In genomic region chr12:46451276-46452021, GRCh38 we compare ENCODE assay signal across 15 cellular contexts.
DNase-seq lines count a peak whose midpoint lies in the region; ATAC-seq and TF ChIP-seq lines count a peak whose summit lies in the region.
"Had no signal": no experiment of that assay in that cellular context is flagged by ENCODE, and none has a peak within 500 bp of the region (broad histone marks: within the 10 kb centered on the region; RNA-seq: fewer than 3 reads in every experiment).

No MANE protein-coding gene starts in this region.

- H3K36me3 ChIP-seq in endodermal cell (ENCODE audit: control insufficient read depth, insufficient read depth, low read length) (no peaks in the 10 kb centered on the region), WERI-Rb-1 (no peaks in the 10 kb centered on the region)
- H3K36me3 ChIP-seq: ovary had no signal

- H3K9me3 Mint-ChIP-seq in activated T-cell treated with anti-CD3 and anti-CD28 coated beads, Interleukin-2, amount 50 U/mL, for 4 hours, result no peaks in the 10 kb centered on the region
- H3K9me3 Mint-ChIP-seq in endodermal cell, result no peaks in the 10 kb centered on the region
- no peaks in the 10 kb centered on the region for H3K9me3 Mint-ChIP-seq in stimulated activated effector memory CD8-positive, alpha-beta T cell treated with anti-CD3 and anti-CD28 coated beads, Interleukin-12 subunit alpha, Interleukin-12 subunit beta, amount 100 ng/mL, for 72 hours

- H3K27ac Mint-ChIP-seq in endodermal cell, result peak overlapping the region; percentile 7
- H3K27ac Mint-ChIP-seq in stimulated activated effector memory CD8-positive, alpha-beta T cell treated with anti-CD3 and anti-CD28 coated beads, Interleukin-12 subunit alpha, Interleukin-12 subunit beta, amount 100 ng/mL, for 72 hours, result peak overlapping the region; percentile 67

- no peak overlapping the region for H3K27ac ChIP-seq in endodermal cell (ENCODE audit: low read depth, low read length)
- H3K27ac ChIP-seq in WERI-Rb-1, result no peak overlapping the region
- H3K27ac ChIP-seq: HL-60, ovary, VCaP had no signal

- 95% methylated on average over 5 of the region's 5 CpGs; no CpG with 5 or more reads in 1 of the 2 experiments for WGBS in endodermal cell (ENCODE audit: insufficient coverage in 1 of 2, insufficient read length in 1 of 2), 2 experiments

- no peaks in the 10 kb centered on the region for H3K36me3 Mint-ChIP-seq in activated T-cell treated with anti-CD3 and anti-CD28 coated beads, Interleukin-2, amount 50 U/mL, for 4 hours (ENCODE audit: insufficient read depth)
- no peaks in the 10 kb centered on the region for H3K36me3 Mint-ChIP-seq in endodermal cell (ENCODE audit: low read depth)
- H3K36me3 Mint-ChIP-seq in stimulated activated effector memory CD8-positive, alpha-beta T cell treated with anti-CD3 and anti-CD28 coated beads, Interleukin-12 subunit alpha, Interleukin-12 subunit beta, amount 100 ng/mL, for 72 hours, result no peaks in the 10 kb centered on the region

- no peak overlapping the region for H3K9ac ChIP-seq in endodermal cell (ENCODE audit: extremely low read depth, low read length, poor library complexity, severe bottlenecking)

- H3K9me3 ChIP-seq in endodermal cell (ENCODE audit: control insufficient read depth, low read length) (no peaks in the 10 kb centered on the region), WERI-Rb-1 (ENCODE audit: severe bottlenecking) (no peaks in the 10 kb centered on the region)
- H3K9me3 ChIP-seq: ovary had no signal

- DNase-seq in activated T-cell treated with anti-CD3 and anti-CD28 coated beads, Interleukin-2, amount 50 U/mL, for 4 hours, result no peak
- DNase-seq in activated T-cell treated with anti-CD3 and anti-CD28 coated beads for 4 hours (no peak), LHCN-M2 (ENCODE audit: low read depth) (peak; percentile 49), endodermal cell (no peak), SIG-M5 (lab: John Stamatoyannopoulos, UW) (no peak), WERI-Rb-1 (no peak)
- no peak for DNase-seq in stimulated activated effector memory CD8-positive, alpha-beta T cell treated with anti-CD3 and anti-CD28 coated beads, Interleukin-12 subunit alpha, Interleukin-12 subunit beta, amount 100 ng/mL, for 72 hours (ENCODE audit: low spot score in 2 of 2)
- no peak for DNase-seq in stimulated activated naive CD4-positive, alpha-beta T cell treated with Interleukin-2 at 50 U/mL for 16 hours (lab: John Stamatoyannopoulos, UW)
- DNase-seq: activated effector memory CD4-positive, alpha-beta T cell treated with Interleukin-2 at 50 U/mL for 16 hours; DMS 273 treated with DMSO at 0.1 percent for 48 hours; effector memory CD4-positive, alpha-beta T cell; NCI-H2029 treated with DMSO at 0.1 percent for 48 hours; ovary had no signal

- TF ChIP-seq CTCF in endodermal cell (conservative IDR thresholded peaks at IDR 0.05) (no peak), WERI-Rb-1 (IDR thresholded peaks at IDR 0.05; ENCODE audit: low read depth, low read length) (no peak)

- H3K4me3 ChIP-seq in endodermal cell (ENCODE audit: low read length) (no peak overlapping the region), WERI-Rb-1 (ENCODE audit: low read depth, low read length) (no peak overlapping the region)
- H3K4me3 ChIP-seq: ovary had no signal

- no peaks in the 10 kb centered on the region for H3K27me3 ChIP-seq in endodermal cell (ENCODE audit: control insufficient read depth, insufficient read depth, low read length, poor library complexity, severe bottlenecking)
- no peaks in the 10 kb centered on the region for H3K27me3 ChIP-seq in WERI-Rb-1 (ENCODE audit: insufficient read depth, low read depth, severe bottlenecking)
- H3K27me3 ChIP-seq: ovary had no signal

- peaks cover 50% of the 10 kb centered on the region for H3K4me1 Mint-ChIP-seq in activated T-cell treated with anti-CD3 and anti-CD28 coated beads, Interleukin-2, amount 50 U/mL, for 4 hours (ENCODE audit: low read depth)
- H3K4me1 Mint-ChIP-seq in endodermal cell, result peaks cover 28% of the 10 kb centered on the region
- peaks cover 24% of the 10 kb centered on the region for H3K4me1 Mint-ChIP-seq in stimulated activated effector memory CD8-positive, alpha-beta T cell treated with anti-CD3 and anti-CD28 coated beads, Interleukin-12 subunit alpha, Interleukin-12 subunit beta, amount 100 ng/mL, for 72 hours

- peaks cover 10% of the 10 kb centered on the region for H3K4me1 ChIP-seq in endodermal cell (ENCODE audit: control insufficient read depth, insufficient read depth, low read length)

- peaks cover 2% of the 10 kb centered on the region for H3K27me3 Mint-ChIP-seq in activated T-cell treated with anti-CD3 and anti-CD28 coated beads, Interleukin-2, amount 50 U/mL, for 4 hours (ENCODE audit: low read depth)
- no peaks in the 10 kb centered on the region for H3K27me3 Mint-ChIP-seq in endodermal cell (ENCODE audit: insufficient read depth)

- no peak overlapping the region for H3K4me3 Mint-ChIP-seq in activated T-cell treated with anti-CD3 and anti-CD28 coated beads, Interleukin-2, amount 50 U/mL, for 4 hours
- H3K4me3 Mint-ChIP-seq in endodermal cell, result no peak overlapping the region
- no peak overlapping the region for H3K4me3 Mint-ChIP-seq in stimulated activated effector memory CD8-positive, alpha-beta T cell treated with anti-CD3 and anti-CD28 coated beads, Interleukin-12 subunit alpha, Interleukin-12 subunit beta, amount 100 ng/mL, for 72 hours

- ATAC-seq in activated T-cell treated with anti-CD3 and anti-CD28 coated beads, Interleukin-2, amount 50 U/mL, for 4 hours, result peak; percentile 86 to 92
- ATAC-seq in stimulated activated effector memory CD8-positive, alpha-beta T cell treated with anti-CD3 and anti-CD28 coated beads, Interleukin-12 subunit alpha, Interleukin-12 subunit beta, amount 100 ng/mL, for 72 hours, result peak; percentile 76
